In genomic region chr6:6512711-6513110, GRCh38 we compare ENCODE assay signal across 24 cellular contexts.
"Had no signal": no experiment of that assay in that cellular context is flagged by ENCODE, and none has a peak within 500 bp of the region (broad histone marks: within the 10 kb centered on the region; RNA-seq: fewer than 3 reads in every experiment).

No MANE protein-coding gene starts in this region.

- H3K36me3 ChIP-seq: colonic mucosa, esophagus squamous epithelium, gastrocnemius medialis, heart right ventricle, left lung, lower lobe of right lung had no signal

- H3K27ac ChIP-seq: colonic mucosa, epithelial cell of prostate, esophagus squamous epithelium, gastrocnemius medialis, heart right ventricle, left lung, lower lobe of right lung had no signal

- ATAC-seq: effector memory CD8-positive, alpha-beta T cell; esophagus mucosa; gastrocnemius medialis; heart right ventricle; left cardiac atrium; left lung; left ventricle myocardium superior; lower lobe of right lung; mucosa of descending colon had no signal

- H3K4me3 Mint-ChIP-seq: dendritic cell treated with granulocyte-macrophage colony-stimulating factor and Interleukin-4, amounts not matched to agents 40 ng/mL and 50 ng/mL, for 4 days; effector memory CD8-positive, alpha-beta T cell; endodermal cell; mesothelial cell of epicardium; naive B cell had no signal

- H3K36me3 Mint-ChIP-seq: mesothelial cell of epicardium had no signal

- H3K4me1 ChIP-seq: colonic mucosa, esophagus squamous epithelium, gastrocnemius medialis, left lung, lower lobe of right lung had no signal

- H3K9me3 ChIP-seq: colonic mucosa, esophagus squamous epithelium, left lung, lower lobe of right lung, mucosa of descending colon had no signal

- DNase-seq: colonic mucosa; cortex of kidney; effector CD8-positive, alpha-beta T cell; effector memory CD8-positive, alpha-beta T cell; endodermal cell; erythroblast; esophagus squamous epithelium; foreskin fibroblast; foreskin melanocyte; gastrocnemius medialis; glutamatergic neuron; heart right ventricle; hippocampal formation; left cardiac atrium; left lung; left ventricle myocardium superior; lower lobe of right lung; mesenchymal stem cell; mucosa of descending colon; naive B cell had no signal

- H3K4me1 Mint-ChIP-seq: endodermal cell, mesothelial cell of epicardium, naive B cell had no signal

- H3K9me3 Mint-ChIP-seq: dendritic cell treated with granulocyte-macrophage colony-stimulating factor and Interleukin-4, amounts not matched to agents 40 ng/mL and 50 ng/mL, for 4 days; effector memory CD8-positive, alpha-beta T cell; endodermal cell had no signal

- H3K27ac Mint-ChIP-seq: dendritic cell treated with granulocyte-macrophage colony-stimulating factor and Interleukin-4, amounts not matched to agents 40 ng/mL and 50 ng/mL, for 4 days; effector memory CD8-positive, alpha-beta T cell; endodermal cell; mesothelial cell of epicardium; naive B cell had no signal

- H3K27me3 ChIP-seq: colonic mucosa, gastrocnemius medialis had no signal

- H3K4me3 ChIP-seq: colonic mucosa, esophagus squamous epithelium, gastrocnemius medialis, heart right ventricle, left lung, lower lobe of right lung, mucosa of descending colon had no signal
